ENCODE assay signal across 8 cellular contexts in genomic region chr3:4980229-4981159, GRCh38. TPM values are rescaled to one million over a fixed set of nuclear protein-coding genes. Genes with fewer than 3 reads are reported as not detected.
DNase-seq lines count a peak whose midpoint lies in the region; ATAC-seq lines count a peak whose summit lies in the region.

No MANE protein-coding gene starts in this region.

- peak; percentile 95 for DNase-seq in EL
- DNase-seq in NCI-H524 (lab: John Stamatoyannopoulos, UW): peak; percentile 60 to 89
- peak; percentile 98 for DNase-seq in activated CD4-positive, alpha-beta T cell treated with anti-CD3 and anti-CD28 coated beads, Interleukin-2, amount 10 ng/mL, durations not matched to agents 24 days and 14 days
- peak; percentile 88 for DNase-seq in left kidney (ENCODE audit: low read depth, low spot score)
- peak; percentile 87 to 88 for DNase-seq in stimulated activated CD4-positive, alpha-beta T cell treated with anti-CD3 and anti-CD28 coated beads, Interleukin-1b, Interleukin-23, amount 100 ng/mL, for 4 hours (ENCODE audit: low read depth in 2 of 2)

- H3K9me3 Mint-ChIP-seq in activated CD4-positive, alpha-beta T cell treated with anti-CD3 and anti-CD28 coated beads, Interleukin-2, amount 10 ng/mL, durations not matched to agents 24 days and 14 days: no peaks in the 10 kb centered on the region

- H3K36me3 Mint-ChIP-seq in activated CD4-positive, alpha-beta T cell treated with anti-CD3 and anti-CD28 coated beads, Interleukin-2, amount 10 ng/mL, durations not matched to agents 24 days and 14 days (ENCODE audit: low read depth): peaks cover 63% of the 10 kb centered on the region

- H3K27ac ChIP-seq in cingulate gyrus (ENCODE audit: low read depth, low read length): peak overlapping the region; percentile 92

- H3K27me3 Mint-ChIP-seq in activated CD4-positive, alpha-beta T cell treated with anti-CD3 and anti-CD28 coated beads, Interleukin-2, amount 10 ng/mL, durations not matched to agents 24 days and 14 days: no peaks in the 10 kb centered on the region

- intact Hi-C loops in activated CD4-positive, alpha-beta T cell treated with anti-CD3 and anti-CD28 coated beads, Interleukin-2, amount 10 ng/mL, durations not matched to agents 24 days and 14 days (cut with micrococcal nuclease): loop anchor here (1.0 kb wide), 3 partner anchors 26 to 258 kb away; no protein-coding TSS in a partner anchor

- H3K27ac Mint-ChIP-seq in activated CD4-positive, alpha-beta T cell treated with anti-CD3 and anti-CD28 coated beads, Interleukin-2, amount 10 ng/mL, durations not matched to agents 24 days and 14 days: peak overlapping the region; percentile 100

- peaks cover 42% of the 10 kb centered on the region for H3K4me1 Mint-ChIP-seq in activated CD4-positive, alpha-beta T cell treated with anti-CD3 and anti-CD28 coated beads, Interleukin-2, amount 10 ng/mL, durations not matched to agents 24 days and 14 days

- ATAC-seq in HG02798 (IDR thresholded peaks at IDR 0.05; ENCODE audit: poor library complexity, unreplicated experiment) (peak; percentile 21), GM19023 (IDR thresholded peaks at IDR 0.05; ENCODE audit: unreplicated experiment) (no peak)

- peak overlapping the region; percentile 96 for H3K4me3 Mint-ChIP-seq in activated CD4-positive, alpha-beta T cell treated with anti-CD3 and anti-CD28 coated beads, Interleukin-2, amount 10 ng/mL, durations not matched to agents 24 days and 14 days

RNA-seq across cellular contexts. Expression of gene BHLHE40, which starts 1.3 kb away (rescaled TPM):
- total RNA-seq in activated CD4-positive, alpha-beta T cell treated with anti-CD3 and anti-CD28 coated beads, Interleukin-2, amount 10 ng/mL, durations not matched to agents 24 days and 14 days: 368 and 375 TPM in 2 replicates
